Comparison of ENCODE assay signal across 25 cellular contexts in genomic region chr2:238187618-238188548, GRCh38. TPM values are rescaled to one million over a fixed set of nuclear protein-coding genes. Genes with fewer than 3 reads are reported as not detected.
DNase-seq lines count a peak whose midpoint lies in the region; ATAC-seq and TF ChIP-seq lines count a peak whose summit lies in the region.
"Had no signal": no experiment of that assay in that cellular context is flagged by ENCODE, and none has a peak within 500 bp of the region (broad histone marks: within the 10 kb centered on the region; RNA-seq: fewer than 3 reads in every experiment).

No MANE protein-coding gene starts in this region.

- H3K4me3 Mint-ChIP-seq in stimulated activated naive CD8-positive, alpha-beta T cell treated with anti-CD3 and anti-CD28 coated beads, Interleukin-15, amount 100 ng/mL, for 72 hours: no peak overlapping the region
- no peak overlapping the region for H3K4me3 Mint-ChIP-seq in glutamatergic neuron (ENCODE audit: unreplicated experiment)
- no peak overlapping the region for H3K4me3 Mint-ChIP-seq in type B pancreatic cell
- H3K4me3 Mint-ChIP-seq: activated naive CD4-positive, alpha-beta T cell treated with anti-CD3 and anti-CD28 coated beads, Interleukin-2, amount 50 U/mL, for 24 hours; CD8-positive, alpha-beta memory T cell; H9; naive thymus-derived CD8-positive, alpha-beta T cell; stimulated activated naive B cell treated with anti-CD40 and anti-IgM and Interleukin-4, amounts not matched to agents 10 μg/mL and 1 μg/mL and 100 μg/mL, for 72 hours; T-cell had no signal

- H3K36me3 Mint-ChIP-seq in glutamatergic neuron (ENCODE audit: unreplicated experiment) (no peaks in the 10 kb centered on the region), type B pancreatic cell (peaks cover 45% of the 10 kb centered on the region)

- H3K4me1 Mint-ChIP-seq in stimulated activated naive CD8-positive, alpha-beta T cell treated with anti-CD3 and anti-CD28 coated beads, Interleukin-15, amount 100 ng/mL, for 72 hours: peaks cover 14% of the 10 kb centered on the region
- H3K4me1 Mint-ChIP-seq in glutamatergic neuron (ENCODE audit: low read depth, unreplicated experiment): no peaks in the 10 kb centered on the region
- H3K4me1 Mint-ChIP-seq in type B pancreatic cell (ENCODE audit: unreplicated experiment): no peaks in the 10 kb centered on the region
- H3K4me1 Mint-ChIP-seq: H9; stimulated activated naive B cell treated with anti-CD40 and anti-IgM and Interleukin-4, amounts not matched to agents 10 μg/mL and 1 μg/mL and 100 μg/mL, for 72 hours had no signal

- H3K9me3 Mint-ChIP-seq in stimulated activated naive CD8-positive, alpha-beta T cell treated with anti-CD3 and anti-CD28 coated beads, Interleukin-15, amount 100 ng/mL, for 72 hours: no peaks in the 10 kb centered on the region
- H3K9me3 Mint-ChIP-seq in glutamatergic neuron (ENCODE audit: unreplicated experiment) (no peaks in the 10 kb centered on the region), type B pancreatic cell (no peaks in the 10 kb centered on the region)
- H3K9me3 Mint-ChIP-seq: activated naive CD4-positive, alpha-beta T cell treated with anti-CD3 and anti-CD28 coated beads, Interleukin-2, amount 50 U/mL, for 24 hours; CD8-positive, alpha-beta memory T cell; H9; naive thymus-derived CD8-positive, alpha-beta T cell; stimulated activated naive B cell treated with anti-CD40 and anti-IgM and Interleukin-4, amounts not matched to agents 10 μg/mL and 1 μg/mL and 100 μg/mL, for 72 hours; T-cell had no signal

- no peak for DNase-seq in stimulated activated naive CD8-positive, alpha-beta T cell treated with anti-CD3 and anti-CD28 coated beads, Interleukin-15, amount 100 ng/mL, for 72 hours
- no peak for DNase-seq in stimulated activated naive CD8-positive, alpha-beta T cell treated with anti-CD3 and anti-CD28 coated beads, Interleukin-15, Interleukin-2, amounts not matched to agents 100 U/mL and 50 U/mL, for 24 hours
- DNase-seq in glutamatergic neuron: no peak
- DNase-seq in midbrain (lab: John Stamatoyannopoulos, UW): peak; percentile 43
- no peak for DNase-seq in type B pancreatic cell (ENCODE audit: extremely low spot score, unreplicated experiment)
- no peak for DNase-seq in GM10248 (ENCODE audit: extremely low spot score)
- DNase-seq in KG1 (lab: John Stamatoyannopoulos, UW): no peak
- DNase-seq: ACHN; activated T-cell treated with anti-CD3 and anti-CD28 coated beads for 4 hours; body of pancreas; CD8-positive, alpha-beta memory T cell; cortex of kidney; foreskin keratinocyte; H9; Karpas-422; mammary epithelial cell; naive thymus-derived CD8-positive, alpha-beta T cell; NCI-H1048; NCI-H2081; NCI-H510A treated with DMSO at 0.1 percent for 48 hours; stimulated activated naive B cell treated with anti-CD40 and anti-IgM and Interleukin-4, amounts not matched to agents 10 μg/mL and 1 μg/mL and 100 μg/mL, for 72 hours; T-cell had no signal

- no peaks in the 10 kb centered on the region for H3K27me3 Mint-ChIP-seq in stimulated activated naive CD8-positive, alpha-beta T cell treated with anti-CD3 and anti-CD28 coated beads, Interleukin-15, amount 100 ng/mL, for 72 hours
- no peaks in the 10 kb centered on the region for H3K27me3 Mint-ChIP-seq in glutamatergic neuron (ENCODE audit: unreplicated experiment)
- H3K27me3 Mint-ChIP-seq in type B pancreatic cell: no peaks in the 10 kb centered on the region
- H3K27me3 Mint-ChIP-seq: activated naive CD4-positive, alpha-beta T cell treated with anti-CD3 and anti-CD28 coated beads, Interleukin-2, amount 50 U/mL, for 24 hours; CD8-positive, alpha-beta memory T cell; naive thymus-derived CD8-positive, alpha-beta T cell; stimulated activated naive B cell treated with anti-CD40 and anti-IgM and Interleukin-4, amounts not matched to agents 10 μg/mL and 1 μg/mL and 100 μg/mL, for 72 hours; T-cell had no signal

- H3K27ac Mint-ChIP-seq in stimulated activated naive CD8-positive, alpha-beta T cell treated with anti-CD3 and anti-CD28 coated beads, Interleukin-15, amount 100 ng/mL, for 72 hours: peak overlapping the region; percentile 50 to 89
- H3K27ac Mint-ChIP-seq in glutamatergic neuron (ENCODE audit: unreplicated experiment) (peak overlapping the region; percentile 33), type B pancreatic cell (peak overlapping the region; percentile 7)
- H3K27ac Mint-ChIP-seq: activated naive CD4-positive, alpha-beta T cell treated with anti-CD3 and anti-CD28 coated beads, Interleukin-2, amount 50 U/mL, for 24 hours; stimulated activated naive B cell treated with anti-CD40 and anti-IgM and Interleukin-4, amounts not matched to agents 10 μg/mL and 1 μg/mL and 100 μg/mL, for 72 hours; T-cell had no signal

- ATAC-seq in stimulated activated naive CD8-positive, alpha-beta T cell treated with anti-CD3 and anti-CD28 coated beads, Interleukin-15, amount 100 ng/mL, for 72 hours: no peak
- ATAC-seq in stimulated activated naive CD8-positive, alpha-beta T cell treated with anti-CD3 and anti-CD28 coated beads, Interleukin-15, Interleukin-2, amounts not matched to agents 100 U/mL and 50 U/mL, for 24 hours: no peak
- no peak for ATAC-seq in HG02763 (IDR thresholded peaks at IDR 0.05; ENCODE audit: unreplicated experiment)
- ATAC-seq: body of pancreas; foreskin keratinocyte; naive thymus-derived CD8-positive, alpha-beta T cell; stimulated activated naive B cell treated with anti-CD40 and anti-IgM and Interleukin-4, amounts not matched to agents 10 μg/mL and 1 μg/mL and 100 μg/mL, for 72 hours; T-cell had no signal

- POLR2A ChIA-PET in GM10248 (lab: Yijun Ruan, JAX): no interaction called here

- TF ChIP-seq CTCF in glutamatergic neuron (IDR thresholded peaks at IDR 0.05; ENCODE audit: partially characterized antibody, unreplicated experiment) (no peak), type B pancreatic cell (conservative IDR thresholded peaks at IDR 0.05) (no peak), GM10248 (IDR thresholded peaks at IDR 0.05; ENCODE audit: control extremely low read depth, extremely low read depth, low read depth, missing control alignments) (no peak)

- CTCF ChIA-PET in GM10248 (lab: Yijun Ruan, JAX): interaction anchor here (1.1 kb wide), 2 partner anchors 10 to 49 kb away, joined by 3 to 5 read pairs; no protein-coding TSS in a partner anchor

RNA-seq across cellular contexts. Expression of gene ILKAP, which starts 15.6 kb away (rescaled TPM):
- total RNA-seq in glutamatergic neuron (ENCODE audit: unreplicated experiment) (61.3 TPM), type B pancreatic cell (ENCODE audit: low replicate concordance) (36.7 and 50.4 TPM in 2 replicates)

RNA-seq across cellular contexts. Expression of gene ERFE, which starts 29.1 kb away (rescaled TPM):
- total RNA-seq in glutamatergic neuron (ENCODE audit: unreplicated experiment) (12.2 TPM), type B pancreatic cell (ENCODE audit: low replicate concordance) (0.29 and 3.8 TPM in 2 replicates)
- total RNA-seq: naive thymus-derived CD8-positive, alpha-beta T cell; T-cell had no signal

RNA-seq across cellular contexts. Expression of gene KLHL30, which starts 49.4 kb away (rescaled TPM):
- total RNA-seq in glutamatergic neuron (ENCODE audit: unreplicated experiment) (3.5 TPM), type B pancreatic cell (ENCODE audit: low replicate concordance) (0.07 TPM in 1 of 2 replicates, not detected in the other)
- total RNA-seq: CD8-positive, alpha-beta memory T cell; foreskin keratinocyte; H9; naive thymus-derived CD8-positive, alpha-beta T cell; pulmonary artery endothelial cell; T-cell had no signal

RNA-seq across cellular contexts. Expression of gene HES6, which starts 52.0 kb away (rescaled TPM):
- total RNA-seq in glutamatergic neuron (ENCODE audit: unreplicated experiment): 665 TPM
- total RNA-seq in type B pancreatic cell (ENCODE audit: low replicate concordance): 12.0 and 24.4 TPM in 2 replicates

Comparison
In these comparisons a context has a peak if more than half of its experiments do, and no peak if none do; other contexts are left out.
1. H3K27ac Mint-ChIP-seq: peak in every context shown above with its lines; median percentile 70 in stimulated activated naive CD8-positive, alpha-beta T cell treated with anti-CD3 and anti-CD28 coated beads, Interleukin-15, amount 100 ng/mL, for 72 hours; 33 in glutamatergic neuron; 7 in type B pancreatic cell.